Comparison of ENCODE assay signal across 20 cellular contexts in genomic region chr20:45940469-45940868, GRCh38.
"Had no signal": no experiment of that assay in that cellular context is flagged by ENCODE, and none has a peak within 500 bp of the region (broad histone marks: within the 10 kb centered on the region; RNA-seq: fewer than 3 reads in every experiment).

No MANE protein-coding gene starts in this region.

- H3K27ac ChIP-seq: HL-60, KMS-11 had no signal

- H3K9me3 ChIP-seq: SK-N-SH had no signal

- DNase-seq: Kasumi-1, MM.1S, NCI-H1092 treated with DMSO at 0.1 percent for 48 hours, NCI-H1436, NCI-H187, NCI-H2029, NCI-H2081 treated with DMSO at 0.1 percent for 48 hours, NCI-H2171, NCI-H226, NCI-H446, NCI-H510A, NCI-H524 treated with DMSO at 0.1 percent for 48 hours, NCI-H69, NCI-H774, RPMI8226, SHP77, SK-N-SH, SW 1271 had no signal
